In the genomic region with DNA sequence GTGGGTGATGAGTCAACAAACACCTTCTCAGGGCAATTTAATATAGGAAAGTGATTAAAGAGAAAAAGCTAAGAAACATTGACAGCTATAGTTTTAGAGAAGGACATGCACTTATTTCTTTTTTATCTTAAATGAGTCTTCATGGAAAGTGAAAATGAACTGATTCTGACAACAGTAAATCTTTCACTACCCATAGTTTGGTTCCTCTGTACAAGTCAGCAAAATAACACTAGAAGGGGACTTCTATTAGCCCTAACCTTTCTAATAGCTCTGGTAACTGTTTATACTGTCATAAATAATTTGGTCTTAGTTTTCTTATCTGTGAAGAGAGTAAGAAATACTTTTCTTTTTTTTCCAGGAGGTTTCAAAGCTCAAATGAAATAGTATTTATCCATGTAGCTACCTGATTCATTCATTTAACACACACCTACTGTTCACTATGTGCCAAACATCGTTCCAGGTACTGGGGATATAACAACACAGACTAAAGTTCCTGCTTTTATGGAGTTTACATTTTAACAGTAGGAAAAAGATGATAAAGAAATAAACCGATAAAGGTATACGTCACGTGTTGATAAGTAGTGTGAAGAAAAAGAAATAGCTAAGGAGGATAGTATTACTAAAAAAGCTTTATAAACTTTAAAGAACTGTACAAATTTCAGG, we compare ENCODE assay signal across 28 cellular contexts.
"Had no signal": no experiment of that assay in that cellular context is flagged by ENCODE, and none has a peak within 500 bp of the region (broad histone marks: within the 10 kb centered on the region; RNA-seq: fewer than 3 reads in every experiment).

No MANE protein-coding gene starts in this region.

- H3K9me3 Mint-ChIP-seq: T-cell had no signal

- H3K4me3 Mint-ChIP-seq: activated CD4-positive, alpha-beta memory T cell treated with anti-CD3 and anti-CD28 coated beads for 36 hours; activated CD4-positive, alpha-beta T cell treated with anti-CD3 and anti-CD28 coated beads, Interleukin-2, amount 10 ng/mL, durations not matched to agents 7 days and 5 days; activated naive CD8-positive, alpha-beta T cell treated with anti-CD3 and anti-CD28 coated beads, Interleukin-2, amount 50 U/mL, for 24 hours; activated T-cell treated with anti-CD3 and anti-CD28 coated beads, Interleukin-2, amount 50 U/mL, for 4 hours; T-cell had no signal

- H3K4me1 ChIP-seq: ascending aorta had no signal

- DNase-seq: activated CD4-positive, alpha-beta memory T cell treated with anti-CD3 and anti-CD28 coated beads for 36 hours; activated CD4-positive, alpha-beta T cell treated with anti-CD3 and anti-CD28 coated beads, Interleukin-2, amount 10 ng/mL, durations not matched to agents 7 days and 5 days; activated CD4-positive, CD25-positive, alpha-beta regulatory T cell; activated CD8-positive, alpha-beta memory T cell treated with anti-CD3 and anti-CD28 coated beads for 24 hours; activated effector memory CD4-positive, alpha-beta T cell treated with anti-CD3 and anti-CD28 coated beads, Interleukin-2, amount 50 U/mL, for 16 hours; activated naive CD4-positive, alpha-beta T cell treated with Interleukin-2 at 50 U/mL for 16 hours; activated naive CD8-positive, alpha-beta T cell treated with anti-CD3 and anti-CD28 coated beads, Interleukin-2, amount 50 U/mL, for 24 hours; activated T-cell treated with anti-CD3 and anti-CD28 coated beads, Interleukin-2, amount 50 U/mL, for 4 hours; amniotic stem cell; brain microvascular endothelial cell; Karpas-422; NCI-H1105 treated with DMSO at 0.1 percent for 48 hours; NCI-H146; NCI-H187 treated with DMSO at 0.1 percent for 48 hours; NCI-H2081 treated with DMSO at 0.1 percent for 48 hours; NCI-H446; NCI-H524 treated with DMSO at 0.1 percent for 48 hours; NCI-H774; OCI-M1; RPMI8226; T-cell; T-helper 2 cell; T1000 had no signal

- H3K27ac ChIP-seq: ascending aorta, brain microvascular endothelial cell, cardiac muscle cell, SK-N-MC had no signal

- H3K36me3 Mint-ChIP-seq: T-cell had no signal

- FAIRE-seq: TTC549 had no signal

- H3K36me3 ChIP-seq: ascending aorta, brain microvascular endothelial cell, cardiac muscle cell had no signal

- H3K4me3 ChIP-seq: ascending aorta, cardiac muscle cell, SK-N-MC had no signal

- H3K27me3 ChIP-seq: ascending aorta, brain microvascular endothelial cell, cardiac muscle cell had no signal

- H3K27ac Mint-ChIP-seq: activated CD4-positive, alpha-beta memory T cell treated with anti-CD3 and anti-CD28 coated beads for 36 hours; activated CD4-positive, alpha-beta T cell treated with anti-CD3 and anti-CD28 coated beads, Interleukin-2, amount 10 ng/mL, durations not matched to agents 7 days and 5 days; activated naive CD4-positive, alpha-beta T cell treated with anti-CD3 and anti-CD28 coated beads, Interleukin-2, amount 50 U/mL, for 72 hours; activated naive CD8-positive, alpha-beta T cell treated with anti-CD3 and anti-CD28 coated beads, Interleukin-2, amount 50 U/mL, for 24 hours; T-cell had no signal

- H3K9me3 ChIP-seq: ascending aorta had no signal
